Comparison of ENCODE assay signal across 20 cellular contexts in genomic region chr6:128452713-128453112, GRCh38.
DNase-seq lines count a peak whose midpoint lies in the region; ATAC-seq, FAIRE-seq and TF ChIP-seq lines count a peak whose summit lies in the region.
"Had no signal": no experiment of that assay in that cellular context is flagged by ENCODE, and none has a peak within 500 bp of the region (broad histone marks: within the 10 kb centered on the region; RNA-seq: fewer than 3 reads in every experiment).

No MANE protein-coding gene starts in this region.

- TF ChIP-seq RAD21 in HepG2 (CRISPR knock-in tag; IDR thresholded peaks at IDR 0.05): no peak

- H3K79me2 ChIP-seq in HepG2 (ENCODE audit: insufficient read depth, low read length): peaks cover 77% of the 10 kb centered on the region

- no TSS peak for BruUV-seq in HepG2 (replicated peaks; lab: Mats Ljungman, UMichigan)

- H2AFZ ChIP-seq in HepG2 (ENCODE audit: low read length): no peak overlapping the region

- H3K4me1 ChIP-seq in HepG2 (ENCODE audit: insufficient read depth, low read length): peaks cover 24% of the 10 kb centered on the region
- peaks cover 0 to 4% (median 0%) of the 10 kb centered on the region in 4 donors for H3K4me1 ChIP-seq in right lobe of liver

- WGBS in HepG2 (ENCODE audit: low lambda C conversion rate): 98% methylated on average over 2 of the region's 2 CpGs
- 58% methylated on average over 2 of the region's 2 CpGs for WGBS in right lobe of liver (ENCODE audit: insufficient coverage, low coverage, low lambda C conversion rate, missing lambda C conversion rate)

- POLR2A ChIA-PET in HepG2 (lab: Yijun Ruan, JAX): no interaction called here

- no peaks in the 10 kb centered on the region for H3K9me3 ChIP-seq in HepG2 (ENCODE audit: low read length)
- no peaks in the 10 kb centered on the region for H3K9me3 ChIP-seq in right lobe of liver
- H3K9me3 ChIP-seq: BLaER1 treated with 17β-estradiol and CSF1 and Interleukin-3, amounts not matched to agents 10 nM and 100 nM; Caco-2 had no signal

- H4K20me1 ChIP-seq in HepG2 (ENCODE audit: insufficient read depth, low read length): peaks cover 7% of the 10 kb centered on the region
- H4K20me1 ChIP-seq: BLaER1 treated with 17β-estradiol and CSF1 and Interleukin-3, amounts not matched to agents 10 nM and 100 nM had no signal

- no peak for FAIRE-seq in HepG2 (lab: Jason Lieb, UNC)
- FAIRE-seq: A204.1, D721Med, G401.6, GM12891, GM19239 had no signal

- DNase-seq in HepG2 (ENCODE audit: low spot score): no peak
- DNase-seq in right lobe of liver: no peak
- DNase-seq in NCI-H82 (lab: John Stamatoyannopoulos, UW): peak; percentile 46
- DNase-seq in NCI-H2196 treated with DMSO at 0.1 percent for 48 hours (lab: John Stamatoyannopoulos, UW; ENCODE audit: unreplicated experiment): no peak
- DNase-seq: AML-193; Caco-2; Calu3; CD4-positive, alpha-beta T cell; CD8-positive, alpha-beta T cell; DMS79 treated with DMSO at 0.1 percent for 48 hours; GF-D8 had no signal

- no peak for ATAC-seq in HepG2
- no peak for ATAC-seq in right lobe of liver
- ATAC-seq in HG03196 (IDR thresholded peaks at IDR 0.05; ENCODE audit: unreplicated experiment): no peak
- ATAC-seq: CD8-positive, alpha-beta T cell had no signal

- no peak for TF ChIP-seq EP300 in HepG2 (IDR thresholded peaks at IDR 0.05; ENCODE audit: low read depth in 2 of 2, low read length in 2 of 2)
- TF ChIP-seq EP300 in HepG2 (CRISPR knock-in tag; IDR thresholded peaks at IDR 0.05; ENCODE audit: borderline replicate concordance): no peak

- TF ChIP-seq POLR2A in HepG2 (IDR thresholded peaks at IDR 0.05; ENCODE audit: insufficient read depth in 1 of 2, low read depth in 2 of 2, low read length in 2 of 2): no peak
- no peak for TF ChIP-seq POLR2A in right lobe of liver (IDR thresholded peaks at IDR 0.05)

- H3K27me3 ChIP-seq in HepG2 (ENCODE audit: control insufficient read depth in 1 of 2, insufficient read depth in 2 of 2, low read length in 2 of 2) (no peaks in the 10 kb centered on the region), right lobe of liver (no peaks in the 10 kb centered on the region)
- H3K27me3 ChIP-seq: BLaER1 treated with 17β-estradiol and CSF1 and Interleukin-3, amounts not matched to agents 10 nM and 100 nM had no signal

- H3K27ac ChIP-seq in HepG2 (ENCODE audit: extremely low read length, insufficient read depth, low read length) (no peak overlapping the region), right lobe of liver (no peak overlapping the region)
- H3K27ac ChIP-seq: 22Rv1; BLaER1 treated with 17β-estradiol and CSF1 and Interleukin-3, amounts not matched to agents 10 nM and 100 nM; C4-2B had no signal

- H3K36me3 ChIP-seq in HepG2 (replicated peaks in 1 of 2; ENCODE audit: control insufficient read depth in 1 of 2, insufficient read depth in 2 of 2, low read length in 2 of 2) (peaks cover 2 to 3% of the 10 kb centered on the region in 2 experiments; a peak in 2 of 5 replicates), right lobe of liver (no peaks in the 10 kb centered on the region)
- H3K36me3 ChIP-seq: BLaER1 treated with 17β-estradiol and CSF1 and Interleukin-3, amounts not matched to agents 10 nM and 100 nM had no signal

- H3K4me3 ChIP-seq in HepG2 (replicated peaks in 1 of 3; ENCODE audit: insufficient read depth in 1 of 3, low read depth in 2 of 3, low read length in 3 of 3): no peak overlapping the region
- H3K4me3 ChIP-seq in right lobe of liver: no peak overlapping the region
- H3K4me3 ChIP-seq: BLaER1 treated with 17β-estradiol and CSF1 and Interleukin-3, amounts not matched to agents 10 nM and 100 nM had no signal

- TF ChIP-seq CTCF in HepG2 (CRISPR knock-in tag; IDR thresholded peaks at IDR 0.05) (no peak), right lobe of liver (IDR thresholded peaks at IDR 0.05) (no peak)

- intact Hi-C loops in HepG2 (cut with micrococcal nuclease; ENCODE audit: unreplicated experiment) (no loop called here), right lobe of liver (cut with DNase I) (no loop called here)

- no peak overlapping the region for H3K4me2 ChIP-seq in HepG2 (ENCODE audit: low read depth, low read length)
- H3K4me2 ChIP-seq: BLaER1 treated with 17β-estradiol and CSF1 and Interleukin-3, amounts not matched to agents 10 nM and 100 nM had no signal

- in situ Hi-C loops in HepG2 (cut with HindIII; ENCODE audit: extremely low pct_ligation_motif_present, low pct_unique_long_range_greater_than_20kb): no loop called here

- no peak overlapping the region for H3K9ac ChIP-seq in HepG2 (ENCODE audit: insufficient read depth, low read depth, low read length)
- H3K9ac ChIP-seq: BLaER1 treated with 17β-estradiol and CSF1 and Interleukin-3, amounts not matched to agents 10 nM and 100 nM had no signal

- CTCF ChIA-PET in HepG2 (lab: Yijun Ruan, JAX; ENCODE audit: low intra/inter-chr PET ratio, low total read pairs): no interaction called here

TF ChIP-seq in HepG2, 621 proteins besides CTCF, POLR2A, EP300 and RAD21:
- peak; percentile 60 to 75; a peak in 3 of 4 replicates for TF ChIP-seq MAFK (conservative IDR thresholded peaks at IDR 0.05 in 1 of 2, IDR thresholded peaks at IDR 0.05 in 1 of 2; ENCODE audit: low read length in 2 of 2)
- TF ChIP-seq NR0B2 (CRISPR knock-in tag; IDR thresholded peaks at IDR 0.05): no peak
- TF ChIP-seq ZNF660 (CRISPR knock-in tag; IDR thresholded peaks at IDR 0.05; ENCODE audit: borderline replicate concordance, low read depth): no peak
- TF ChIP-seq ZNF652 (CRISPR knock-in tag; IDR thresholded peaks at IDR 0.05; ENCODE audit: borderline replicate concordance, low read depth): no peak
- no peak for TF ChIP-seq ZNF44 (CRISPR knock-in tag; IDR thresholded peaks at IDR 0.05)
- TF ChIP-seq NFRKB (IDR thresholded peaks at IDR 0.05): no peak
- peak; percentile 64 for TF ChIP-seq MAFF (IDR thresholded peaks at IDR 0.05; ENCODE audit: low read depth, low read length)
- TF ChIP-seq ZSCAN9 (CRISPR knock-in tag; IDR thresholded peaks at IDR 0.05; ENCODE audit: borderline replicate concordance): no peak
- TF ChIP-seq ZNF691 (CRISPR knock-in tag; IDR thresholded peaks at IDR 0.05; ENCODE audit: borderline replicate concordance, low read depth): no peak
- no peak for TF ChIP-seq ZNF776 (CRISPR knock-in tag; IDR thresholded peaks at IDR 0.05)
